Comparison of ENCODE assay signal across 8 cellular contexts in the genomic region with DNA sequence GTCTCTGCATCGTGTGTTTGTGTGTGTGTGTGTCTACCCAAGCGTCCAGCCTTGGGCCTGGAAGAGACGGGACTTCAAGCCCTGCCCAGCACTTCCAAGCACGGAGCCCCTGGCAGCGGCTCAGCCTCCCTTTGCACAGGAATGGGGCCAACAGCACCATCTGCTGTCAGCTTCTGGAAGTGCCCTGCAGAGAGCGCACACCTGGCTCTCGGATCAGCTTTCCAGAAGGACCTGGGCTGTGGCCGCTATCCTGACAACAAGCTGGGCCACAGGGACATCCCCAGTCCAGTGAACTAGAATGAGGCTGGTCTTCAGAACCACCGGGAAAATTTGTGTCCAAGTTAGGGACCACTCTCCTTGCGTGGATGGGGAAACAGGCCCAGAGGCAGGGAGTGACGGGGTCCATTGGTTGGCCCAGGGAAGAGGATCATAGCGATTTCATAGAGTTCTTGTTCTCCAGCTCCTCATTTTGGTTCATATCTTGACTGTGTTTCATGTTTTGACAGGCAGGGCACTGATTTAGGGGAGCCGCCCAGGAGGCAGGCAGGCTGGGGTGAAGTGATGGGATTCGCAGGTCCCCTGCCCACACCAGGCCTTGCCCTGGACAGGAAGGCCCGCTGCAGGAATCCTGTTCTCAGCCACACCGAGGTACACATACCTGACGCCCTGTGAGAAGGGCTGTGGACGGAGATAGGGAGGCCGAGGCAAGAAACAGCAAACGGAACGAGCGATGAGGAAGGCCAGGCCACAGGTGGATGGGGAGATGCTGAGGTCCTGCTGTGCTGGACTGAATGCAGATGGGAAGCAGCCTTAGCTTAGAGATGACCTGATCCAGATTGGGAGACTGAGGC. TPM values are rescaled to one million over a fixed set of nuclear protein-coding genes. Genes with fewer than 3 reads are reported as not detected.
DNase-seq lines count a peak whose midpoint lies in the region; ATAC-seq and TF ChIP-seq lines count a peak whose summit lies in the region.

No MANE protein-coding gene starts in this region.

- no peak overlapping the region for H3K4me3 Mint-ChIP-seq in activated CD8-positive, alpha-beta T cell treated with anti-CD3 and anti-CD28 coated beads for 36 hours

- DNase-seq in AG09309 (ENCODE audit: low read depth) (peak; percentile 2), GOT3 (lab: John Stamatoyannopoulos, UW) (peak; percentile 10), NCI-H510A treated with DMSO at 0.1 percent for 48 hours (lab: John Stamatoyannopoulos, UW) (peak; percentile 49), medulla oblongata (ENCODE audit: extremely low spot score) (peak; percentile 71)
- DNase-seq in activated CD8-positive, alpha-beta T cell treated with anti-CD3 and anti-CD28 coated beads for 36 hours, result peak; percentile 74
- DNase-seq in effector CD8-positive, alpha-beta T cell (lab: John Stamatoyannopoulos, UW), result peak; percentile 44
- DNase-seq in stimulated activated CD8-positive, alpha-beta memory T cell treated with anti-CD3 and anti-CD28 coated beads, Interleukin-15, amount 100 ng/mL, for 24 hours (ENCODE audit: low read depth), result peak; percentile 35

- H3K27me3 Mint-ChIP-seq in activated CD8-positive, alpha-beta T cell treated with anti-CD3 and anti-CD28 coated beads for 36 hours, result peaks cover 29% of the 10 kb centered on the region

- intact Hi-C loops in activated CD8-positive, alpha-beta T cell treated with anti-CD3 and anti-CD28 coated beads for 36 hours (cut with micrococcal nuclease), result loop anchor here (2.0 kb wide), 1 partner anchor 224 kb away; no protein-coding TSS in a partner anchor

- no peaks in the 10 kb centered on the region for H3K4me1 Mint-ChIP-seq in activated CD8-positive, alpha-beta T cell treated with anti-CD3 and anti-CD28 coated beads for 36 hours (ENCODE audit: low read depth)

- ATAC-seq in activated CD8-positive, alpha-beta T cell treated with anti-CD3 and anti-CD28 coated beads for 36 hours, result peak; percentile 81
- no peak for ATAC-seq in HG02798 (IDR thresholded peaks at IDR 0.05; ENCODE audit: poor library complexity, unreplicated experiment)

- CTCF ChIA-PET in activated CD8-positive, alpha-beta T cell treated with anti-CD3 and anti-CD28 coated beads for 36 hours (lab: Charles Lee), result interaction anchor here (0.6 to 2.2 kb wide), 21 partner anchors 11 to 636 kb away, joined by 3 to 23 read pairs (median 4); no protein-coding TSS in a partner anchor

- H3K27ac Mint-ChIP-seq in activated CD8-positive, alpha-beta T cell treated with anti-CD3 and anti-CD28 coated beads for 36 hours, result no peak overlapping the region

- H3K36me3 Mint-ChIP-seq in activated CD8-positive, alpha-beta T cell treated with anti-CD3 and anti-CD28 coated beads for 36 hours (ENCODE audit: low read depth), result no peaks in the 10 kb centered on the region

- no peak overlapping the region for H3K4me3 ChIP-seq in AG09309 (ENCODE audit: control insufficient read depth, low read depth, low read length)

- POLR2A ChIA-PET in activated CD8-positive, alpha-beta T cell treated with anti-CD3 and anti-CD28 coated beads for 36 hours (lab: Charles Lee), result no interaction called here

- H3K9me3 Mint-ChIP-seq in activated CD8-positive, alpha-beta T cell treated with anti-CD3 and anti-CD28 coated beads for 36 hours, result no peaks in the 10 kb centered on the region

- peak; percentile 94 for TF ChIP-seq CTCF in AG09309 (IDR thresholded peaks at IDR 0.05; ENCODE audit: control insufficient read depth, insufficient read depth, low read depth, low read length, missing control alignments)
- peak; percentile 96 for TF ChIP-seq CTCF in activated CD8-positive, alpha-beta T cell treated with anti-CD3 and anti-CD28 coated beads for 36 hours (IDR thresholded peaks at IDR 0.05)

RNA-seq across cellular contexts. Expression of a gene that starts 38.4 kb away (rescaled TPM):
- not detected for total RNA-seq in activated CD8-positive, alpha-beta T cell treated with anti-CD3 and anti-CD28 coated beads for 36 hours

Comparison
In these comparisons a context has a peak if more than half of its experiments do, and no peak if none do; other contexts are left out.
1. DNase-seq: peak in every context shown above with its lines; median percentile 74 in activated CD8-positive, alpha-beta T cell treated with anti-CD3 and anti-CD28 coated beads for 36 hours; 71 in medulla oblongata; 49 in NCI-H510A treated with DMSO at 0.1 percent for 48 hours; 44 in effector CD8-positive, alpha-beta T cell; 35 in stimulated activated CD8-positive, alpha-beta memory T cell treated with anti-CD3 and anti-CD28 coated beads, Interleukin-15, amount 100 ng/mL, for 24 hours; 10 in GOT3; 2 in AG09309.